11 cellular contexts compared by ENCODE assay signal in genomic region chr13:100658363-100658762, GRCh38. TPM values are rescaled to one million over a fixed set of nuclear protein-coding genes. Genes with fewer than 3 reads are reported as not detected.
A peak's percentile ranks its signal among the peaks of the same experiment; 100 is the strongest.
DNase-seq lines count a peak whose midpoint lies in the region; ATAC-seq and TF ChIP-seq lines count a peak whose summit lies in the region.
"Had no signal": no experiment of that assay in that cellular context is flagged by ENCODE, and none has a peak within 500 bp of the region (broad histone marks: within the 10 kb centered on the region; RNA-seq: fewer than 3 reads in every experiment).

No MANE protein-coding gene starts in this region.

- H3K27me3 ChIP-seq in spleen (replicated peaks in 1 of 7) (no peaks in the 10 kb centered on the region), testis (no peaks in the 10 kb centered on the region)

- H3K4me1 Mint-ChIP-seq in effector memory CD8-positive, alpha-beta T cell (ENCODE audit: low read depth in 2 of 2), result peaks cover 19% of the 10 kb centered on the region in 2 donors

- peaks cover 6 to 22% (median 14%) of the 10 kb centered on the region in 6 donors for H3K4me1 ChIP-seq in spleen
- no peaks in the 10 kb centered on the region for H3K4me1 ChIP-seq in testis

- H3K36me3 Mint-ChIP-seq in effector memory CD8-positive, alpha-beta T cell (ENCODE audit: insufficient read depth), result peaks cover 21% of the 10 kb centered on the region

- H3K9me3 ChIP-seq in spleen (no peaks in the 10 kb centered on the region), testis (no peaks in the 10 kb centered on the region)

- peaks cover 0 to 90% (median 30%) of the 10 kb centered on the region in 6 donors for H3K36me3 ChIP-seq in spleen
- no peaks in the 10 kb centered on the region for H3K36me3 ChIP-seq in testis (ENCODE audit: low read depth, missing control alignments)

- DNase-seq in effector memory CD8-positive, alpha-beta T cell, result no peak
- DNase-seq in spleen, result no peak
- no peak for DNase-seq in stimulated activated CD4-positive, alpha-beta T cell treated with anti-CD3 and anti-CD28 coated beads, Interleukin-4, amount 100 ng/mL, for 4 hours
- DNase-seq in coronary artery (ENCODE audit: low spot score), result no peak
- no peak for DNase-seq in testis
- DNase-seq: right cardiac atrium; stimulated activated naive CD4-positive, alpha-beta T cell treated with Interleukin-2 at 50 U/mL for 16 hours had no signal

- TF ChIP-seq CTCF in spleen (IDR thresholded peaks at IDR 0.05 in 8 of 11, conservative IDR thresholded peaks at IDR 0.05 in 3 of 11) (no peak), coronary artery (IDR thresholded peaks at IDR 0.05) (no peak), testis (IDR thresholded peaks at IDR 0.05) (no peak)

- peak overlapping the region; percentile 73 to 74 for H3K27ac Mint-ChIP-seq in effector memory CD8-positive, alpha-beta T cell

- H3K9me3 Mint-ChIP-seq in effector memory CD8-positive, alpha-beta T cell, result no peaks in the 10 kb centered on the region

- no peaks in the 10 kb centered on the region for H3K27me3 Mint-ChIP-seq in effector memory CD8-positive, alpha-beta T cell

- intact Hi-C loops in spleen (cut with DNase I; ENCODE audit: low total_unique reads) (no loop called here), testis (cut with DNase I; ENCODE audit: low total_unique reads) (no loop called here)

- 28 to 37% (median 34%) methylated on average over 2 of the region's 2 CpGs for WGBS in spleen, 5 donors
- WGBS in testis, 2 donors, result 44 to 83% methylated on average over 2 of the region's 2 CpGs

- ATAC-seq in GM18511 (IDR thresholded peaks at IDR 0.05; ENCODE audit: unreplicated experiment), result peak; percentile 85
- peak; percentile 78 for ATAC-seq in GM21528 (IDR thresholded peaks at IDR 0.05; ENCODE audit: low FRiP score, unreplicated experiment)
- peak; percentile 88 for ATAC-seq in HG03457 (IDR thresholded peaks at IDR 0.05; ENCODE audit: unreplicated experiment)
- peak; percentile 95 for ATAC-seq in effector memory CD8-positive, alpha-beta T cell (replicated peaks)
- ATAC-seq: right cardiac atrium had no signal

- H3K4me3 ChIP-seq in spleen (no peak overlapping the region), coronary artery (no peak overlapping the region), testis (no peak overlapping the region)

- H3K27ac ChIP-seq in spleen, result no peak overlapping the region
- no peak overlapping the region for H3K27ac ChIP-seq in coronary artery
- H3K27ac ChIP-seq in testis, result no peak overlapping the region
- H3K27ac ChIP-seq: VCaP had no signal

- TF ChIP-seq POLR2A in spleen (IDR thresholded peaks at IDR 0.05), result no peak
- TF ChIP-seq POLR2A in testis (IDR thresholded peaks at IDR 0.05), result no peak

- H3K4me3 Mint-ChIP-seq in effector memory CD8-positive, alpha-beta T cell, result peak overlapping the region; percentile 53 to 65

RNA-seq across cellular contexts. Expression of gene TMTC4, which starts 16.2 kb away (rescaled TPM):
- total RNA-seq in spleen (10 to 100 TPM in 5 of 7 donors, 1 to 10 TPM in 2; 8.9 to 17.7 (median 14.8) TPM), testis (10 to 100 TPM; 28.2 to 35.1 TPM)
- polyA plus RNA-seq in spleen (1 to 10 TPM; 3.7 to 6.9 (median 4.1) TPM), testis (ENCODE audit: insufficient read depth, low read depth, low replicate concordance) (27.5 TPM)
